ENCODE assay signal across 8 cellular contexts in genomic region chr12:114508529-114509129, GRCh38.
DNase-seq lines count a peak whose midpoint lies in the region; ATAC-seq and TF ChIP-seq lines count a peak whose summit lies in the region.

No MANE protein-coding gene starts in this region.

- no peaks in the 10 kb centered on the region for H3K9me3 Mint-ChIP-seq in activated T-helper 2 cell treated with anti-CD3 and anti-CD28 coated beads, Interferon-gamma antibody, Interleukin-2, Interleukin-4, amounts not matched to agents 10 μg/mL and 5 μg/mL and 100 μg/mL, durations not matched to agents 14 hours and 24 hours and 36 hours
- H3K9me3 Mint-ChIP-seq in osteocyte (ENCODE audit: unreplicated experiment): no peaks in the 10 kb centered on the region

- no peak overlapping the region for H3K27ac Mint-ChIP-seq in activated T-helper 2 cell treated with anti-CD3 and anti-CD28 coated beads, Interferon-gamma antibody, Interleukin-2, Interleukin-4, amounts not matched to agents 10 μg/mL and 5 μg/mL and 100 μg/mL, durations not matched to agents 14 hours and 24 hours and 36 hours
- no peak overlapping the region for H3K27ac Mint-ChIP-seq in osteocyte (ENCODE audit: unreplicated experiment)

- H3K9me3 ChIP-seq in tibial nerve: no peaks in the 10 kb centered on the region

- intact Hi-C loops in activated T-helper 2 cell treated with anti-CD3 and anti-CD28 coated beads, Interferon-gamma antibody, Interleukin-2, Interleukin-4, amounts not matched to agents 10 μg/mL and 5 μg/mL and 100 μg/mL, durations not matched to agents 14 hours and 24 hours and 36 hours (cut with micrococcal nuclease): loop anchor here (1.0 kb wide), 2 partner anchors 528 to 542 kb away; partner anchors contain the start of gene RBM19

- ATAC-seq in GM21390 (IDR thresholded peaks at IDR 0.05; ENCODE audit: unreplicated experiment): no peak

- H3K4me3 ChIP-seq in GM06990 (replicated peaks; ENCODE audit: low read depth, low read length) (no peak overlapping the region), tibial nerve (no peak overlapping the region)

- H3K36me3 ChIP-seq in GM06990 (ENCODE audit: control insufficient read depth, insufficient read depth, low read length) (no peaks in the 10 kb centered on the region), tibial nerve (no peaks in the 10 kb centered on the region)

- no peak for TF ChIP-seq EP300 in tibial nerve (IDR thresholded peaks at IDR 0.05)

- H3K4me3 Mint-ChIP-seq in activated T-helper 2 cell treated with anti-CD3 and anti-CD28 coated beads, Interferon-gamma antibody, Interleukin-2, Interleukin-4, amounts not matched to agents 10 μg/mL and 5 μg/mL and 100 μg/mL, durations not matched to agents 14 hours and 24 hours and 36 hours (ENCODE audit: low read depth): no peak overlapping the region
- H3K4me3 Mint-ChIP-seq in osteocyte (ENCODE audit: unreplicated experiment): no peak overlapping the region

- H3K36me3 Mint-ChIP-seq in activated T-helper 2 cell treated with anti-CD3 and anti-CD28 coated beads, Interferon-gamma antibody, Interleukin-2, Interleukin-4, amounts not matched to agents 10 μg/mL and 5 μg/mL and 100 μg/mL, durations not matched to agents 14 hours and 24 hours and 36 hours (ENCODE audit: low read depth): no peaks in the 10 kb centered on the region
- no peaks in the 10 kb centered on the region for H3K36me3 Mint-ChIP-seq in osteocyte (ENCODE audit: unreplicated experiment)

- H3K4me1 Mint-ChIP-seq in activated T-helper 2 cell treated with anti-CD3 and anti-CD28 coated beads, Interferon-gamma antibody, Interleukin-2, Interleukin-4, amounts not matched to agents 10 μg/mL and 5 μg/mL and 100 μg/mL, durations not matched to agents 14 hours and 24 hours and 36 hours (ENCODE audit: low read depth): no peaks in the 10 kb centered on the region
- no peaks in the 10 kb centered on the region for H3K4me1 Mint-ChIP-seq in osteocyte (ENCODE audit: unreplicated experiment)

- TF ChIP-seq POLR2A in tibial nerve (IDR thresholded peaks at IDR 0.05): no peak

- 36 to 37% methylated on average over 8 of the region's 8 CpGs for WGBS in tibial nerve, 2 donors

- H3K4me1 ChIP-seq in tibial nerve: no peaks in the 10 kb centered on the region

- DNase-seq in GM06990 (ENCODE audit: extremely low read depth, insufficient read length): no peak
- DNase-seq in Kasumi-1 (lab: John Stamatoyannopoulos, UW): peak; percentile 33 to 63
- DNase-seq in SHP77 (lab: John Stamatoyannopoulos, UW): peak; percentile 65 to 79
- peak; percentile 34 for DNase-seq in activated T-helper 2 cell treated with anti-CD3 and anti-CD28 coated beads, Interferon-gamma antibody, Interleukin-2, Interleukin-4, amounts not matched to agents 10 μg/mL and 5 μg/mL and 100 μg/mL, durations not matched to agents 14 hours and 24 hours and 36 hours (ENCODE audit: low spot score)
- DNase-seq in foreskin melanocyte: peak; percentile 40
- peak; percentile 86 for DNase-seq in osteocyte (ENCODE audit: extremely low spot score, unreplicated experiment)
- DNase-seq in tibial nerve (ENCODE audit: low spot score in 2 of 2): peak; percentile 61 to 89

- TF ChIP-seq CTCF in GM06990 (IDR thresholded peaks at IDR 0.05; ENCODE audit: insufficient read depth, low read length, poor library complexity, severe bottlenecking) (peak; percentile 75), osteocyte (IDR thresholded peaks at IDR 0.05) (peak; percentile 65), tibial nerve (IDR thresholded peaks at IDR 0.05) (peak; percentile 43 to 63 (median 55))

- peaks cover 2% of the 10 kb centered on the region for H3K27me3 Mint-ChIP-seq in activated T-helper 2 cell treated with anti-CD3 and anti-CD28 coated beads, Interferon-gamma antibody, Interleukin-2, Interleukin-4, amounts not matched to agents 10 μg/mL and 5 μg/mL and 100 μg/mL, durations not matched to agents 14 hours and 24 hours and 36 hours (ENCODE audit: low read depth)
- no peaks in the 10 kb centered on the region for H3K27me3 Mint-ChIP-seq in osteocyte (ENCODE audit: unreplicated experiment)

- H3K27me3 ChIP-seq in GM06990 (replicated peaks; ENCODE audit: control insufficient read depth, insufficient read depth, low read length) (no peaks in the 10 kb centered on the region), tibial nerve (peaks cover 0 to 13% of the 10 kb centered on the region in 2 donors)

- no peak overlapping the region for H3K27ac ChIP-seq in tibial nerve
